Comparison of ENCODE assay signal across 18 cellular contexts in the genomic region with DNA sequence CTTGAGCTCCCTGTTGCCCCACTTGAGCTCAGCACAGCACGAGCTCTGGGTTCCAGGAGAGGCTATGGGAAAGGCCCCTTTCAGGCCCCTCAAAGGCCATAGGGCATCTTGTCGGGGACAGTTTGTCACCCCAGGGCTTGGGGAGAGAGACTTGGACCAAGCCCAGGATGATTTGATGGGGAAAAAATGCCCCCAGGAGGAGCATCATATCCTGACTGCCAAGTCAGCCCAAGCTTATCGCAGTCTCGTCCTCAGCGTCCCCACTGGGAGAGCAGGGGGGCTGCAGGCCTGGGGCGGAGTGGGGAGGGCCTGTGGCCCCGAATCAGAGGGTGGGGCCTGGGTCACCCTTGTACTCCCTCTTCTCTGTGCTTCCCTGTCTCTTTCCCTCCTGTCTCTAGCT. TPM values are rescaled to one million over a fixed set of nuclear protein-coding genes. Genes with fewer than 3 reads are reported as not detected.
DNase-seq lines count a peak whose midpoint lies in the region; TF ChIP-seq lines count a peak whose summit lies in the region.
"Had no signal": no experiment of that assay in that cellular context is flagged by ENCODE, and none has a peak within 500 bp of the region (broad histone marks: within the 10 kb centered on the region; RNA-seq: fewer than 3 reads in every experiment).

No MANE protein-coding gene starts in this region.

- POLR2A ChIA-PET in SK-N-SH (lab: Yijun Ruan, JAX), result interaction anchor here (0.8 to 1.4 kb wide), 2 partner anchors 13 to 25 kb away, joined by 3 read pairs; no protein-coding TSS in a partner anchor

- no peak overlapping the region for H3K9ac ChIP-seq in SK-N-SH

- CTCF ChIA-PET in SK-N-SH (lab: Yijun Ruan, JAX), result interaction anchor here (0.6 to 1.6 kb wide), 6 partner anchors 15 to 177 kb away, joined by 3 to 8 read pairs (median 3); no protein-coding TSS in a partner anchor

- no peak overlapping the region for H3K27ac Mint-ChIP-seq in activated T-helper 2 cell treated with anti-CD3 and anti-CD28 coated beads, Interferon-gamma antibody, Interleukin-2, Interleukin-4, amounts not matched to agents 10 μg/mL and 5 μg/mL and 100 μg/mL, durations not matched to agents 14 hours and 24 hours and 36 hours
- H3K27ac Mint-ChIP-seq: CD4-positive, alpha-beta T cell had no signal

- no peak for TF ChIP-seq RAD21 in SK-N-SH (IDR thresholded peaks at IDR 0.05; ENCODE audit: low read length)

- H3K27me3 ChIP-seq in ACC112 (ENCODE audit: insufficient read depth, low read length), result no peaks in the 10 kb centered on the region
- H3K27me3 ChIP-seq in SK-N-SH (ENCODE audit: insufficient read depth), result no peaks in the 10 kb centered on the region
- H3K27me3 ChIP-seq in left ventricle myocardium inferior (ENCODE audit: low read depth), result peaks cover 31% of the 10 kb centered on the region
- H3K27me3 ChIP-seq: MG63 had no signal

- H3K36me3 ChIP-seq in ACC112 (ENCODE audit: insufficient read depth, low read length), result no peaks in the 10 kb centered on the region
- H3K36me3 ChIP-seq in SK-N-SH (replicated peaks in 1 of 2; ENCODE audit: control insufficient read depth in 1 of 2, insufficient read depth in 2 of 2, low read length in 1 of 2), result no peaks in the 10 kb centered on the region
- no peaks in the 10 kb centered on the region for H3K36me3 ChIP-seq in left ventricle myocardium inferior
- H3K36me3 ChIP-seq: MG63 had no signal

- H3K27ac ChIP-seq in ACC112 (ENCODE audit: low read depth, low read length) (no peak overlapping the region), SK-N-SH (ENCODE audit: low read depth in 2 of 2, low read length in 1 of 2) (no peak overlapping the region), left ventricle myocardium inferior (replicated peaks) (peak overlapping the region; percentile 48)
- H3K27ac ChIP-seq: SK-N-MC had no signal

- H3K4me3 ChIP-seq in ACC112 (ENCODE audit: low read depth, low read length) (peak overlapping the region; percentile 53; the same call in 1 of the 2 replicates), SK-N-SH (ENCODE audit: low read depth in 2 of 2, low read length in 1 of 2) (no peak overlapping the region), left ventricle myocardium inferior (no peak overlapping the region)
- H3K4me3 ChIP-seq: MG63, SK-N-MC had no signal

- H3K4me1 ChIP-seq in ACC112 (ENCODE audit: control insufficient read depth, insufficient read depth, low read length, unreplicated experiment) (peaks cover 22% of the 10 kb centered on the region), SK-N-SH (ENCODE audit: control insufficient read depth in 1 of 2, insufficient read depth in 2 of 2, low read depth in 1 of 2, low read length in 1 of 2) (peaks cover 10 to 26% of the 10 kb centered on the region in 2 experiments; a peak in 2 of 4 replicates), left ventricle myocardium inferior (peaks cover 49% of the 10 kb centered on the region)

- H2AFZ ChIP-seq in ACC112 (ENCODE audit: low read length, unreplicated experiment) (no peak overlapping the region), SK-N-SH (ENCODE audit: low read depth) (no peak overlapping the region; the same call in 1 of the 2 replicates)

- H3K27me3 Mint-ChIP-seq in activated T-helper 2 cell treated with anti-CD3 and anti-CD28 coated beads, Interferon-gamma antibody, Interleukin-2, Interleukin-4, amounts not matched to agents 10 μg/mL and 5 μg/mL and 100 μg/mL, durations not matched to agents 14 hours and 24 hours and 36 hours (ENCODE audit: low read depth), result peaks cover 8% of the 10 kb centered on the region

- H3K9me3 Mint-ChIP-seq in activated T-helper 2 cell treated with anti-CD3 and anti-CD28 coated beads, Interferon-gamma antibody, Interleukin-2, Interleukin-4, amounts not matched to agents 10 μg/mL and 5 μg/mL and 100 μg/mL, durations not matched to agents 14 hours and 24 hours and 36 hours, result no peaks in the 10 kb centered on the region
- H3K9me3 Mint-ChIP-seq: CD4-positive, alpha-beta T cell had no signal

- H3K4me3 Mint-ChIP-seq in activated T-helper 2 cell treated with anti-CD3 and anti-CD28 coated beads, Interferon-gamma antibody, Interleukin-2, Interleukin-4, amounts not matched to agents 10 μg/mL and 5 μg/mL and 100 μg/mL, durations not matched to agents 14 hours and 24 hours and 36 hours (ENCODE audit: low read depth), result no peak overlapping the region
- H3K4me3 Mint-ChIP-seq: CD4-positive, alpha-beta T cell had no signal

- DNase-seq in Daoy (ENCODE audit: low read depth) (peak; percentile 44), SK-N-SH (no peak), left ventricle myocardium inferior (no peak), epidermal melanocyte (ENCODE audit: insufficient read length, low spot score) (no peak), NCI-H226 (no peak), HT-29 (ENCODE audit: low spot score) (no peak)
- no peak for DNase-seq in activated T-helper 2 cell treated with anti-CD3 and anti-CD28 coated beads, Interferon-gamma antibody, Interleukin-2, Interleukin-4, amounts not matched to agents 10 μg/mL and 5 μg/mL and 100 μg/mL, durations not matched to agents 14 hours and 24 hours and 36 hours (ENCODE audit: low spot score)
- DNase-seq: AML-193; CD4-positive, alpha-beta T cell; MG63; NCI-H1092 treated with DMSO at 0.1 percent for 48 hours; NCI-H1694 treated with DMSO at 0.1 percent for 48 hours; NCI-H2107; NCI-H2227 treated with DMSO at 0.1 percent for 48 hours; NCI-H524 treated with DMSO at 0.1 percent for 48 hours had no signal

- H3K79me2 ChIP-seq in ACC112 (ENCODE audit: control insufficient read depth, insufficient read depth, low read length, unreplicated experiment) (no peaks in the 10 kb centered on the region), SK-N-SH (ENCODE audit: insufficient read depth) (no peaks in the 10 kb centered on the region)

- no peaks in the 10 kb centered on the region for H4K20me1 ChIP-seq in SK-N-SH (ENCODE audit: insufficient read depth)

- H3K4me1 Mint-ChIP-seq in activated T-helper 2 cell treated with anti-CD3 and anti-CD28 coated beads, Interferon-gamma antibody, Interleukin-2, Interleukin-4, amounts not matched to agents 10 μg/mL and 5 μg/mL and 100 μg/mL, durations not matched to agents 14 hours and 24 hours and 36 hours (ENCODE audit: low read depth), result no peaks in the 10 kb centered on the region

- H3K4me2 ChIP-seq in SK-N-SH, result peak overlapping the region; percentile 40; the same call in 1 of the 2 replicates

- H3K9me3 ChIP-seq in SK-N-SH, result no peaks in the 10 kb centered on the region
- no peaks in the 10 kb centered on the region for H3K9me3 ChIP-seq in left ventricle myocardium inferior (replicated peaks)
- H3K9me3 ChIP-seq: MG63 had no signal

- no peaks in the 10 kb centered on the region for H3K9me2 ChIP-seq in SK-N-SH

- H3K36me3 Mint-ChIP-seq in activated T-helper 2 cell treated with anti-CD3 and anti-CD28 coated beads, Interferon-gamma antibody, Interleukin-2, Interleukin-4, amounts not matched to agents 10 μg/mL and 5 μg/mL and 100 μg/mL, durations not matched to agents 14 hours and 24 hours and 36 hours (ENCODE audit: low read depth), result no peaks in the 10 kb centered on the region

- no peak for TF ChIP-seq EP300 in SK-N-SH (IDR thresholded peaks at IDR 0.05; ENCODE audit: borderline replicate concordance in 1 of 2, low read depth in 1 of 2, low read length in 1 of 2)

- no peaks in the 10 kb centered on the region for H3F3A ChIP-seq in SK-N-SH (replicated peaks; ENCODE audit: insufficient read depth)

- TF ChIP-seq CTCF in SK-N-SH (IDR thresholded peaks at IDR 0.05) (no peak), left ventricle myocardium inferior (IDR thresholded peaks at IDR 0.05; ENCODE audit: borderline replicate concordance) (no peak)

- 37% methylated on average over 7 of the region's 7 CpGs for WGBS in SK-N-SH (ENCODE audit: low lambda C conversion rate)

- intact Hi-C loops in left ventricle myocardium inferior (cut with micrococcal nuclease), result no loop called here
- intact Hi-C loops in activated T-helper 2 cell treated with anti-CD3 and anti-CD28 coated beads, Interferon-gamma antibody, Interleukin-2, Interleukin-4, amounts not matched to agents 10 μg/mL and 5 μg/mL and 100 μg/mL, durations not matched to agents 14 hours and 24 hours and 36 hours (cut with micrococcal nuclease), result no loop called here

TF ChIP-seq in SK-N-SH, 30 proteins besides CTCF, POLR2A, EP300 and RAD21:
- TF ChIP-seq TEAD4 (IDR thresholded peaks at IDR 0.05; ENCODE audit: borderline replicate concordance, insufficient read depth) (no peak), EZH2phosphoT487 (IDR thresholded peaks at IDR 0.05; ENCODE audit: borderline replicate concordance, low read depth) (no peak), RFX5 (IDR thresholded peaks at IDR 0.05; ENCODE audit: low read length) (no peak), SIN3A (IDR thresholded peaks at IDR 0.05; ENCODE audit: borderline replicate concordance, low read depth, low read length) (no peak), YY1 (IDR thresholded peaks at IDR 0.05; ENCODE audit: low read depth) (no peak), TCF12 (IDR thresholded peaks at IDR 0.05) (no peak), CHD2 (IDR thresholded peaks at IDR 0.05; ENCODE audit: low read length, partially characterized antibody) (no peak), SMC3 (IDR thresholded peaks at IDR 0.05; ENCODE audit: low read depth, low read length) (no peak), POLR2AphosphoS5 (IDR thresholded peaks at IDR 0.05; ENCODE audit: low read depth, low read length) (no peak), ELF1 (IDR thresholded peaks at IDR 0.05) (no peak)

RNA-seq across cellular contexts. Expression of a gene that starts 17.0 kb away (rescaled TPM):
- total RNA-seq in Daoy (2014; rRNA removed; shearing (Covaris generic)), result not detected in 2 replicates
- polyA plus RNA-seq in SK-N-SH (2012; rRNA removed), result not detected in 2 replicates
- polyA plus RNA-seq in SK-N-SH (2012; cell fraction: cytosol; rRNA removed), result not detected in 2 replicates
- polyA plus RNA-seq in SK-N-SH (2012; cell fraction: nucleus; rRNA removed), result not detected in 2 replicates
- not detected for total RNA-seq in left ventricle myocardium inferior
- not detected in 2 replicates for total RNA-seq in activated T-helper 2 cell treated with anti-CD3 and anti-CD28 coated beads, Interferon-gamma antibody, Interleukin-2, Interleukin-4, amounts not matched to agents 10 μg/mL and 5 μg/mL and 100 μg/mL, durations not matched to agents 14 hours and 24 hours and 36 hours
- total RNA-seq in HT-29 (2014; rRNA removed; shearing (Covaris generic)), result not detected in 2 replicates
- total RNA-seq: CD4-positive, alpha-beta T cell; G401 had no signal

RNA-seq across cellular contexts. Expression of a gene that starts 26.4 kb away (rescaled TPM):
- total RNA-seq in Daoy (2014; rRNA removed; shearing (Covaris generic)), result 16.1 and 24.2 TPM in 2 replicates
- 7.6 and 9.4 TPM in 2 replicates for polyA plus RNA-seq in SK-N-SH (2012; rRNA removed)
- 3.5 and 5.9 TPM in 2 replicates for polyA plus RNA-seq in SK-N-SH (2012; cell fraction: cytosol; rRNA removed)
- 13.3 and 14.4 TPM in 2 replicates for polyA plus RNA-seq in SK-N-SH (2012; cell fraction: nucleus; rRNA removed)
- total RNA-seq in left ventricle myocardium inferior, result 5.2 TPM
- 41.0 and 45.6 TPM in 2 replicates for total RNA-seq in activated T-helper 2 cell treated with anti-CD3 and anti-CD28 coated beads, Interferon-gamma antibody, Interleukin-2, Interleukin-4, amounts not matched to agents 10 μg/mL and 5 μg/mL and 100 μg/mL, durations not matched to agents 14 hours and 24 hours and 36 hours
- 85.6 and 87.5 TPM in 2 replicates for total RNA-seq in HT-29 (2014; rRNA removed; shearing (Covaris generic))
